1 cellular context compared by ENCODE assay signal in the genomic region with DNA sequence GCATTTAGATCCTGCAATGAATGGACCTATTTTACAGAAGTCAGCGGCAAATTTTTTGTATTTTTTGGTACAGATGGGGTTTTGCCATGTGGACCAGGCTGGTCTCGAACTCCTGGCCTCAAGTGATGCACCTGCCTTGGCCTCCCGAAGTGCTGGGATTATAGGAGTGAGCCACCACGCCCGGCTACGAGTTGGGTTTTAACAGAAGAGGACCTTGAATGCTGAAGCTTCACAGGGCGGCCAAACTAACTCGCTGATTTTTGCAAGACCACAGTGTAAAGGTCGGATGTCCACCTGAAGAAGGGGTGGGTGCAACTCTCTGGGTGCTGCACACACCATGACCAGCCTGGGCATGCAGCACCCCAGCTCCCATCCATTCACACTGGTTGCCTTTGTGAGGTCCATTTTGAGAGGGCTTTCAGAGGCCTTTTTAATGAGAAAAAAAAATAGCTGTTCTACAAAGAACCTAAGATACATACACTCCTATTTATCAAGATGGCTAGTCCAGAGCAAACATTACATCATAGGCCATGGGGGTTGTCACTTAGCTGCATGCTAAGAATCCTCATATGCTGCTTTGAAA.
A peak's percentile ranks its signal among the peaks of the same experiment; 100 is the strongest.
TF ChIP-seq lines count a peak whose summit lies in the region.

No MANE protein-coding gene starts in this region.

TF ChIP-seq in HepG2, 621 proteins besides CTCF, POLR2A, EP300 and RAD21 (continued from another document and continues in another):
- TF ChIP-seq, protein P1, sequence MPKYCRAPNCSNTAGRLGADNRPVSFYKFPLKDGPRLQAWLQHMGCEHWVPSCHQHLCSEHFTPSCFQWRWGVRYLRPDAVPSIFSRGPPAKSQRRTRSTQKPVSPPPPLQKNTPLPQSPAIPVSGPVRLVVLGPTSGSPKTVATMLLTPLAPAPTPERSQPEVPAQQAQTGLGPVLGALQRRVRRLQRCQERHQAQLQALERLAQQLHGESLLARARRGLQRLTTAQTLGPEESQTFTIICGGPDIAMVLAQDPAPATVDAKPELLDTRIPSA (CRISPR knock-in tag; IDR thresholded peaks at IDR 0.05; ENCODE audit: borderline replicate concordance): no peak
- no peak for TF ChIP-seq NFIC (IDR thresholded peaks at IDR 0.05; ENCODE audit: low read length)
- no peak for TF ChIP-seq SRF (IDR thresholded peaks at IDR 0.05; ENCODE audit: low read depth, low read length)
- TF ChIP-seq FOXP1 (IDR thresholded peaks at IDR 0.05): no peak
- 0 out of 2 replicates have a peak, but pooled peaks have one; percentile 23 for TF ChIP-seq FOXP1 (CRISPR knock-in tag; IDR thresholded peaks at IDR 0.05)
- TF ChIP-seq NFE2L1 (CRISPR knock-in tag; IDR thresholded peaks at IDR 0.05; ENCODE audit: borderline replicate concordance): no peak
- TF ChIP-seq, protein P2, sequence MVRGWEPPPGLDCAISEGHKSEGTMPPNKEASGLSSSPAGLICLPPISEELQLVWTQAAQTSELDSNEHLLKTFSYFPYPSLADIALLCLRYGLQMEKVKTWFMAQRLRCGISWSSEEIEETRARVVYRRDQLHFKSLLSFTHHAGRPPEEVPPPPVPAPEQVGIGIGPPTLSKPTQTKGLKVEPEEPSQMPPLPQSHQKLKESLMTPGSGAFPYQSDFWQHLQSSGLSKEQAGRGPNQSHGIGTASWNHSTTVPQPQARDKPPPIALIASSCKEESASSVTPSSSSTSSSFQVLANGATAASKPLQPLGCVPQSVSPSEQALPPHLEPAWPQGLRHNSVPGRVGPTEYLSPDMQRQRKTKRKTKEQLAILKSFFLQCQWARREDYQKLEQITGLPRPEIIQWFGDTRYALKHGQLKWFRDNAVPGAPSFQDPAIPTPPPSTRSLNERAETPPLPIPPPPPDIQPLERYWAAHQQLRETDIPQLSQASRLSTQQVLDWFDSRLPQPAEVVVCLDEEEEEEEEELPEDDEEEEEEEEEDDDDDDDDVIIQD (CRISPR knock-in tag; IDR thresholded peaks at IDR 0.05; ENCODE audit: low read depth): peak; percentile 37; the same call in 1 of the 2 replicates
- TF ChIP-seq, protein P3, sequence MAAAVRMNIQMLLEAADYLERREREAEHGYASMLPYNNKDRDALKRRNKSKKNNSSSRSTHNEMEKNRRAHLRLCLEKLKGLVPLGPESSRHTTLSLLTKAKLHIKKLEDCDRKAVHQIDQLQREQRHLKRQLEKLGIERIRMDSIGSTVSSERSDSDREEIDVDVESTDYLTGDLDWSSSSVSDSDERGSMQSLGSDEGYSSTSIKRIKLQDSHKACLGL (CRISPR knock-in tag; IDR thresholded peaks at IDR 0.05): no peak
- TF ChIP-seq DPF2 (CRISPR knock-in tag; IDR thresholded peaks at IDR 0.05; ENCODE audit: borderline replicate concordance, low read depth): no peak; the same call in 1 of the 2 replicates
- no peak for TF ChIP-seq ZKSCAN5 (CRISPR knock-in tag; IDR thresholded peaks at IDR 0.05)
- no peak for TF ChIP-seq ZNF441 (CRISPR knock-in tag; IDR thresholded peaks at IDR 0.05; ENCODE audit: borderline replicate concordance)
- TF ChIP-seq HNRNPH1 (optimal IDR thresholded peaks at IDR 0.05; ENCODE audit: low read depth, low read length): no peak
- TF ChIP-seq, protein P4, sequence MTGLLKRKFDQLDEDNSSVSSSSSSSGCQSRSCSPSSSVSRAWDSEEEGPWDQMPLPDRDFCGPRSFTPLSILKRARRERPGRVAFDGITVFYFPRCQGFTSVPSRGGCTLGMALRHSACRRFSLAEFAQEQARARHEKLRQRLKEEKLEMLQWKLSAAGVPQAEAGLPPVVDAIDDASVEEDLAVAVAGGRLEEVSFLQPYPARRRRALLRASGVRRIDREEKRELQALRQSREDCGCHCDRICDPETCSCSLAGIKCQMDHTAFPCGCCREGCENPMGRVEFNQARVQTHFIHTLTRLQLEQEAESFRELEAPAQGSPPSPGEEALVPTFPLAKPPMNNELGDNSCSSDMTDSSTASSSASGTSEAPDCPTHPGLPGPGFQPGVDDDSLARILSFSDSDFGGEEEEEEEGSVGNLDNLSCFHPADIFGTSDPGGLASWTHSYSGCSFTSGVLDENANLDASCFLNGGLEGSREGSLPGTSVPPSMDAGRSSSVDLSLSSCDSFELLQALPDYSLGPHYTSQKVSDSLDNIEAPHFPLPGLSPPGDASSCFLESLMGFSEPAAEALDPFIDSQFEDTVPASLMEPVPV (CRISPR knock-in tag; IDR thresholded peaks at IDR 0.05): no peak
- TF ChIP-seq, protein P5, sequence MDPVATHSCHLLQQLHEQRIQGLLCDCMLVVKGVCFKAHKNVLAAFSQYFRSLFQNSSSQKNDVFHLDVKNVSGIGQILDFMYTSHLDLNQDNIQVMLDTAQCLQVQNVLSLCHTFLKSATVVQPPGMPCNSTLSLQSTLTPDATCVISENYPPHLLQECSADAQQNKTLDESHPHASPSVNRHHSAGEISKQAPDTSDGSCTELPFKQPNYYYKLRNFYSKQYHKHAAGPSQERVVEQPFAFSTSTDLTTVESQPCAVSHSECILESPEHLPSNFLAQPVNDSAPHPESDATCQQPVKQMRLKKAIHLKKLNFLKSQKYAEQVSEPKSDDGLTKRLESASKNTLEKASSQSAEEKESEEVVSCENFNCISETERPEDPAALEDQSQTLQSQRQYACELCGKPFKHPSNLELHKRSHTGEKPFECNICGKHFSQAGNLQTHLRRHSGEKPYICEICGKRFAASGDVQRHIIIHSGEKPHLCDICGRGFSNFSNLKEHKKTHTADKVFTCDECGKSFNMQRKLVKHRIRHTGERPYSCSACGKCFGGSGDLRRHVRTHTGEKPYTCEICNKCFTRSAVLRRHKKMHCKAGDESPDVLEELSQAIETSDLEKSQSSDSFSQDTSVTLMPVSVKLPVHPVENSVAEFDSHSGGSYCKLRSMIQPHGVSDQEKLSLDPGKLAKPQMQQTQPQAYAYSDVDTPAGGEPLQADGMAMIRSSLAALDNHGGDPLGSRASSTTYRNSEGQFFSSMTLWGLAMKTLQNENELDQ (CRISPR knock-in tag; IDR thresholded peaks at IDR 0.05; ENCODE audit: borderline replicate concordance): no peak
- TF ChIP-seq ZNF552 (CRISPR knock-in tag; IDR thresholded peaks at IDR 0.05; ENCODE audit: borderline replicate concordance): no peak
- no peak for TF ChIP-seq GTF2F1 (IDR thresholded peaks at IDR 0.05; ENCODE audit: low read length)
- no peak for TF ChIP-seq PRPF4 (IDR thresholded peaks at IDR 0.05; ENCODE audit: low read depth, low read length, poor library complexity, severe bottlenecking)
- TF ChIP-seq, protein P6, sequence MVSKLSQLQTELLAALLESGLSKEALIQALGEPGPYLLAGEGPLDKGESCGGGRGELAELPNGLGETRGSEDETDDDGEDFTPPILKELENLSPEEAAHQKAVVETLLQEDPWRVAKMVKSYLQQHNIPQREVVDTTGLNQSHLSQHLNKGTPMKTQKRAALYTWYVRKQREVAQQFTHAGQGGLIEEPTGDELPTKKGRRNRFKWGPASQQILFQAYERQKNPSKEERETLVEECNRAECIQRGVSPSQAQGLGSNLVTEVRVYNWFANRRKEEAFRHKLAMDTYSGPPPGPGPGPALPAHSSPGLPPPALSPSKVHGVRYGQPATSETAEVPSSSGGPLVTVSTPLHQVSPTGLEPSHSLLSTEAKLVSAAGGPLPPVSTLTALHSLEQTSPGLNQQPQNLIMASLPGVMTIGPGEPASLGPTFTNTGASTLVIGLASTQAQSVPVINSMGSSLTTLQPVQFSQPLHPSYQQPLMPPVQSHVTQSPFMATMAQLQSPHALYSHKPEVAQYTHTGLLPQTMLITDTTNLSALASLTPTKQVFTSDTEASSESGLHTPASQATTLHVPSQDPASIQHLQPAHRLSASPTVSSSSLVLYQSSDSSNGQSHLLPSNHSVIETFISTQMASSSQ (IDR thresholded peaks at IDR 0.05; ENCODE audit: low read depth): no peak
- TF ChIP-seq, protein P6 (CRISPR knock-in tag; IDR thresholded peaks at IDR 0.05; ENCODE audit: borderline replicate concordance): no peak; the same call in 1 of the 2 replicates
- TF ChIP-seq, protein P7, sequence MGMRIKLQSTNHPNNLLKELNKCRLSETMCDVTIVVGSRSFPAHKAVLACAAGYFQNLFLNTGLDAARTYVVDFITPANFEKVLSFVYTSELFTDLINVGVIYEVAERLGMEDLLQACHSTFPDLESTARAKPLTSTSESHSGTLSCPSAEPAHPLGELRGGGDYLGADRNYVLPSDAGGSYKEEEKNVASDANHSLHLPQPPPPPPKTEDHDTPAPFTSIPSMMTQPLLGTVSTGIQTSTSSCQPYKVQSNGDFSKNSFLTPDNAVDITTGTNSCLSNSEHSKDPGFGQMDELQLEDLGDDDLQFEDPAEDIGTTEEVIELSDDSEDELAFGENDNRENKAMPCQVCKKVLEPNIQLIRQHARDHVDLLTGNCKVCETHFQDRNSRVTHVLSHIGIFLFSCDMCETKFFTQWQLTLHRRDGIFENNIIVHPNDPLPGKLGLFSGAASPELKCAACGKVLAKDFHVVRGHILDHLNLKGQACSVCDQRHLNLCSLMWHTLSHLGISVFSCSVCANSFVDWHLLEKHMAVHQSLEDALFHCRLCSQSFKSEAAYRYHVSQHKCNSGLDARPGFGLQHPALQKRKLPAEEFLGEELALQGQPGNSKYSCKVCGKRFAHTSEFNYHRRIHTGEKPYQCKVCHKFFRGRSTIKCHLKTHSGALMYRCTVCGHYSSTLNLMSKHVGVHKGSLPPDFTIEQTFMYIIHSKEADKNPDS (CRISPR knock-in tag; IDR thresholded peaks at IDR 0.05): no peak
- TF ChIP-seq, protein P8, sequence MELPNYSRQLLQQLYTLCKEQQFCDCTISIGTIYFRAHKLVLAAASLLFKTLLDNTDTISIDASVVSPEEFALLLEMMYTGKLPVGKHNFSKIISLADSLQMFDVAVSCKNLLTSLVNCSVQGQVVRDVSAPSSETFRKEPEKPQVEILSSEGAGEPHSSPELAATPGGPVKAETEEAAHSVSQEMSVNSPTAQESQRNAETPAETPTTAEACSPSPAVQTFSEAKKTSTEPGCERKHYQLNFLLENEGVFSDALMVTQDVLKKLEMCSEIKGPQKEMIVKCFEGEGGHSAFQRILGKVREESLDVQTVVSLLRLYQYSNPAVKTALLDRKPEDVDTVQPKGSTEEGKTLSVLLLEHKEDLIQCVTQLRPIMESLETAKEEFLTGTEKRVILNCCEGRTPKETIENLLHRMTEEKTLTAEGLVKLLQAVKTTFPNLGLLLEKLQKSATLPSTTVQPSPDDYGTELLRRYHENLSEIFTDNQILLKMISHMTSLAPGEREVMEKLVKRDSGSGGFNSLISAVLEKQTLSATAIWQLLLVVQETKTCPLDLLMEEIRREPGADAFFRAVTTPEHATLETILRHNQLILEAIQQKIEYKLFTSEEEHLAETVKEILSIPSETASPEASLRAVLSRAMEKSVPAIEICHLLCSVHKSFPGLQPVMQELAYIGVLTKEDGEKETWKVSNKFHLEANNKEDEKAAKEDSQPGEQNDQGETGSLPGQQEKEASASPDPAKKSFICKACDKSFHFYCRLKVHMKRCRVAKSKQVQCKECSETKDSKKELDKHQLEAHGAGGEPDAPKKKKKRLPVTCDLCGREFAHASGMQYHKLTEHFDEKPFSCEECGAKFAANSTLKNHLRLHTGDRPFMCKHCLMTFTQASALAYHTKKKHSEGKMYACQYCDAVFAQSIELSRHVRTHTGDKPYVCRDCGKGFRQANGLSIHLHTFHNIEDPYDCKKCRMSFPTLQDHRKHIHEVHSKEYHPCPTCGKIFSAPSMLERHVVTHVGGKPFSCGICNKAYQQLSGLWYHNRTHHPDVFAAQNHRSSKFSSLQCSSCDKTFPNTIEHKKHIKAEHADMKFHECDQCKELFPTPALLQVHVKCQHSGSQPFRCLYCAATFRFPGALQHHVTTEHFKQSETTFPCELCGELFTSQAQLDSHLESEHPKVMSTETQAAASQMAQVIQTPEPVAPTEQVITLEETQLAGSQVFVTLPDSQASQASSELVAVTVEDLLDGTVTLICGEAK (IDR thresholded peaks at IDR 0.05): no peak
- TF ChIP-seq, protein P8 (CRISPR knock-in tag; IDR thresholded peaks at IDR 0.05): no peak
- TF ChIP-seq ZNF24 (IDR thresholded peaks at IDR 0.05): 0 out of 2 replicates have a peak, but pooled peaks have one; percentile 36
- TF ChIP-seq ZNF20 (CRISPR knock-in tag; IDR thresholded peaks at IDR 0.05): no peak
